1 cellular context compared by ENCODE assay signal in genomic region chr18:25275414-25276001, GRCh38.
TF ChIP-seq lines count a peak whose summit lies in the region.

No MANE protein-coding gene starts in this region.

TF ChIP-seq in IMR-90, 13 proteins besides CTCF, POLR2A, EP300 and RAD21:
- TF ChIP-seq RCOR1 (IDR thresholded peaks at IDR 0.05; ENCODE audit: insufficient replicate concordance, low read length) (no peak), FOS (IDR thresholded peaks at IDR 0.05; ENCODE audit: low read depth, low read length) (no peak), RFX5 (IDR thresholded peaks at IDR 0.05; ENCODE audit: low read depth, low read length) (no peak), ELK1 (IDR thresholded peaks at IDR 0.05; ENCODE audit: borderline replicate concordance, low read depth, low read length) (no peak)
